23 cellular contexts compared by ENCODE assay signal in the genomic region with DNA sequence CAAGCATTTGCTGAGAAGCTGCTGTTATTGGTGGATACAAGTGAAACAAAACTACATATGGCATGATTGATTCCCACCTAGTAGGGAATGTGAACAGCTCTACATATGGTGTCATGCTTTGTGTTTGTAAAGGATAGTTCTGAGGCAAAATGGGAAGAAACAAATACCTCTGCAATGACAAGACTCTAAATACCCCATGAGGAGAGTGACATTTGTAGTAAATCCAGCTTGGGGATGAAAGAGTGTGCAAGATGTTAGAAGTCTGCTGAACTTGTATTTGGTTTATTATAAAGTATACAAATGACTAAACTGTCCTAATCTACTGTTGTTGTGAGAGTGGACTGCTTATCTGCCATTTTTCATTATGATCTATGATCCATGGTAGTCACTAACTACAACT.
"Had no signal": no experiment of that assay in that cellular context is flagged by ENCODE, and none has a peak within 500 bp of the region (broad histone marks: within the 10 kb centered on the region; RNA-seq: fewer than 3 reads in every experiment).

No MANE protein-coding gene starts in this region.

- H3K36me3 ChIP-seq: esophagus muscularis mucosa, heart left ventricle, lower lobe of right lung, right lobe of liver, thoracic aorta, upper lobe of left lung had no signal

- H3K4me3 ChIP-seq: body of pancreas, esophagus muscularis mucosa, heart left ventricle, lower lobe of right lung, right lobe of liver, skin epidermis, thoracic aorta, upper lobe of left lung had no signal

- DNase-seq: activated B cell treated with CpG ODN at 0.5 μM for 24 hours; activated CD4-positive, alpha-beta T cell treated with anti-CD3 and anti-CD28 coated beads, Interleukin-2, amount 50 U/mL, for 48 hours; activated CD8-positive, alpha-beta memory T cell treated with anti-CD3 and anti-CD28 coated beads, Interleukin-2, amount 50 U/mL, for 48 hours; activated naive CD4-positive, alpha-beta T cell treated with anti-CD3 and anti-CD28 coated beads, Interleukin-2, amount 10 ng/mL, durations not matched to agents 7 days and 5 days; activated T-cell treated with anti-CD3 and anti-CD28 coated beads, Interleukin-2, amount 50 U/mL, for 4 hours; amygdala; body of pancreas; caudate nucleus; effector CD4-positive, alpha-beta T cell; heart left ventricle; islet precursor cell; lower lobe of right lung; naive thymus-derived CD4-positive, alpha-beta T cell; posterior cingulate gyrus; right lobe of liver; stimulated activated CD8-positive, alpha-beta memory T cell treated with anti-CD3 and anti-CD28 coated beads, Interleukin-4, amount 100 ng/mL, for 48 hours; stimulated activated naive CD4-positive, alpha-beta T cell; T1000; upper lobe of left lung had no signal

- FAIRE-seq: endometrium had no signal

- H3K4me1 ChIP-seq: body of pancreas, esophagus muscularis mucosa, lower lobe of right lung, right lobe of liver had no signal

- H3K9me3 ChIP-seq: body of pancreas, esophagus muscularis mucosa, heart left ventricle, lower lobe of right lung, right lobe of liver, thoracic aorta, upper lobe of left lung had no signal

- H3K27ac ChIP-seq: body of pancreas, esophagus muscularis mucosa, heart left ventricle, lower lobe of right lung, right lobe of liver, skin epidermis, thoracic aorta, upper lobe of left lung had no signal

- H3K27me3 ChIP-seq: body of pancreas, esophagus muscularis mucosa, heart left ventricle, right lobe of liver, upper lobe of left lung had no signal
